Comparison of ENCODE assay signal across 8 cellular contexts in the genomic region with DNA sequence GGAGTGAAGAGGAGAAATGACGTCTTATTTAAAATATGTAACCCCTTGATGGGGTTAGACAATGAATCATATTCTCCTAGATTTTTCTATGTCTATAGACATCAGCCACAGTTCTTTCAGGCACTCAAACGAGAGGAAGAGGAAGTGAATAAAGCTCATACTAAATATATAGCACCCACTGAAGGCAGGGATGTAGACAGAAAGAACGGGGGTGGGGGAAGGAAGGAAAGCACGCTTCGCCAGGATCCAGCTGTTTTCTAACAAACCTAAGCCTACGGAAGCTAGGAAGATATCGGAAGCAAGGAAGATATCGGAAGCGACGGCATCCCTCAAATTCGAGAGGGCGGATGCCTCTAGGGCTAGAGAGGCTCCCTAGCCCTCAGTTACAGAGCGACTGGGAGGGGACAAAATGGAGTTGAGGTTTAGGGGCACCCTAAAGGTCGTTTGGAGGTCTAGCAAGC. TPM values are rescaled to one million over a fixed set of nuclear protein-coding genes. Genes with fewer than 3 reads are reported as not detected.
DNase-seq lines count a peak whose midpoint lies in the region; ATAC-seq and TF ChIP-seq lines count a peak whose summit lies in the region.

No MANE protein-coding gene starts in this region.

- DNase-seq in NCI-H1417 (lab: John Stamatoyannopoulos, UW) (peak in 2 of 3 experiments; percentile 58 to 66), NCI-H1417 treated with DMSO at 0.1 percent for 48 hours (lab: John Stamatoyannopoulos, UW) (no peak), NCI-H2227 (lab: John Stamatoyannopoulos, UW; ENCODE audit: unreplicated experiment) (peak; percentile 31), glomerular visceral epithelial cell (ENCODE audit: extremely low spot score) (peak; percentile 55), progenitor cell of endocrine pancreas (ENCODE audit: low spot score, unreplicated experiment) (no peak), LoVo (ENCODE audit: low spot score) (no peak)
- peak; percentile 3 for DNase-seq in activated T-helper 1 cell treated with anti-CD3 and anti-CD28 coated beads, Interleukin-12 subunit alpha, Interleukin-12 subunit beta, Interleukin-2, Interleukin-4 antibody, amounts not matched to agents 30 ng/mL and 10 ng/mL and 1 ng/mL, durations not matched to agents 14 hours and 24 hours and 36 hours (ENCODE audit: low spot score)

- H3K4me1 Mint-ChIP-seq in activated T-helper 1 cell treated with anti-CD3 and anti-CD28 coated beads, Interleukin-12 subunit alpha, Interleukin-12 subunit beta, Interleukin-2, Interleukin-4 antibody, amounts not matched to agents 30 ng/mL and 10 ng/mL and 1 ng/mL, durations not matched to agents 14 hours and 24 hours and 36 hours (ENCODE audit: low read depth) = peaks cover 35% of the 10 kb centered on the region
- H3K4me1 Mint-ChIP-seq in progenitor cell of endocrine pancreas (ENCODE audit: low read depth) = peaks cover 6% of the 10 kb centered on the region

- intact Hi-C loops in activated T-helper 1 cell treated with anti-CD3 and anti-CD28 coated beads, Interleukin-12 subunit alpha, Interleukin-12 subunit beta, Interleukin-2, Interleukin-4 antibody, amounts not matched to agents 30 ng/mL and 10 ng/mL and 1 ng/mL, durations not matched to agents 14 hours and 24 hours and 36 hours (cut with micrococcal nuclease) = loop anchor here (1.0 to 5.0 kb wide), 8 partner anchors 23 to 1640 kb away; a partner anchor contains a TSS

- peaks cover 2% of the 10 kb centered on the region for H3K27me3 Mint-ChIP-seq in activated T-helper 1 cell treated with anti-CD3 and anti-CD28 coated beads, Interleukin-12 subunit alpha, Interleukin-12 subunit beta, Interleukin-2, Interleukin-4 antibody, amounts not matched to agents 30 ng/mL and 10 ng/mL and 1 ng/mL, durations not matched to agents 14 hours and 24 hours and 36 hours (ENCODE audit: insufficient read depth)
- H3K27me3 Mint-ChIP-seq in progenitor cell of endocrine pancreas = peaks cover 18% of the 10 kb centered on the region

- H3K9me3 Mint-ChIP-seq in activated T-helper 1 cell treated with anti-CD3 and anti-CD28 coated beads, Interleukin-12 subunit alpha, Interleukin-12 subunit beta, Interleukin-2, Interleukin-4 antibody, amounts not matched to agents 30 ng/mL and 10 ng/mL and 1 ng/mL, durations not matched to agents 14 hours and 24 hours and 36 hours = no peaks in the 10 kb centered on the region
- peaks cover 5% of the 10 kb centered on the region for H3K9me3 Mint-ChIP-seq in progenitor cell of endocrine pancreas (ENCODE audit: low read depth)

- no peak for TF ChIP-seq CTCF in progenitor cell of endocrine pancreas (IDR thresholded peaks at IDR 0.05; ENCODE audit: unreplicated experiment)

- peak overlapping the region; percentile 95 for H3K27ac Mint-ChIP-seq in activated T-helper 1 cell treated with anti-CD3 and anti-CD28 coated beads, Interleukin-12 subunit alpha, Interleukin-12 subunit beta, Interleukin-2, Interleukin-4 antibody, amounts not matched to agents 30 ng/mL and 10 ng/mL and 1 ng/mL, durations not matched to agents 14 hours and 24 hours and 36 hours
- peak overlapping the region; percentile 94 for H3K27ac Mint-ChIP-seq in progenitor cell of endocrine pancreas

- ATAC-seq in HG02588 (IDR thresholded peaks at IDR 0.05; ENCODE audit: unreplicated experiment) = peak; percentile 26

- H3K36me3 Mint-ChIP-seq in activated T-helper 1 cell treated with anti-CD3 and anti-CD28 coated beads, Interleukin-12 subunit alpha, Interleukin-12 subunit beta, Interleukin-2, Interleukin-4 antibody, amounts not matched to agents 30 ng/mL and 10 ng/mL and 1 ng/mL, durations not matched to agents 14 hours and 24 hours and 36 hours (ENCODE audit: low read depth) = peaks cover 10% of the 10 kb centered on the region
- H3K36me3 Mint-ChIP-seq in progenitor cell of endocrine pancreas (ENCODE audit: insufficient read depth) = peaks cover 7% of the 10 kb centered on the region

- H3K4me3 Mint-ChIP-seq in activated T-helper 1 cell treated with anti-CD3 and anti-CD28 coated beads, Interleukin-12 subunit alpha, Interleukin-12 subunit beta, Interleukin-2, Interleukin-4 antibody, amounts not matched to agents 30 ng/mL and 10 ng/mL and 1 ng/mL, durations not matched to agents 14 hours and 24 hours and 36 hours = peak overlapping the region; percentile 93
- peak overlapping the region; percentile 96 for H3K4me3 Mint-ChIP-seq in progenitor cell of endocrine pancreas (ENCODE audit: low read depth)

RNA-seq across cellular contexts. Expression of a gene that starts 0.7 kb away (rescaled TPM):
- total RNA-seq in activated T-helper 1 cell treated with anti-CD3 and anti-CD28 coated beads, Interleukin-12 subunit alpha, Interleukin-12 subunit beta, Interleukin-2, Interleukin-4 antibody, amounts not matched to agents 30 ng/mL and 10 ng/mL and 1 ng/mL, durations not matched to agents 14 hours and 24 hours and 36 hours = 76.0 and 77.3 TPM in 2 replicates
- 44.9 and 46.7 TPM in 2 replicates for total RNA-seq in progenitor cell of endocrine pancreas

Comparison
In these comparisons a context has a peak if more than half of its experiments do, and no peak if none do; other contexts are left out.
1. DNase-seq: peak in NCI-H1417 (2 of 3), NCI-H2227 (single experiment), activated T-helper 1 cell treated with anti-CD3 and anti-CD28 coated beads, Interleukin-12 subunit alpha, Interleukin-12 subunit beta, Interleukin-2, Interleukin-4 antibody, amounts not matched to agents 30 ng/mL and 10 ng/mL and 1 ng/mL, durations not matched to agents 14 hours and 24 hours and 36 hours (single experiment) and glomerular visceral epithelial cell (single experiment); none in NCI-H1417 treated with DMSO at 0.1 percent for 48 hours (single experiment), progenitor cell of endocrine pancreas (single experiment) and LoVo (single experiment).